Comparison of ENCODE assay signal across 21 cellular contexts in genomic region chr12:124188059-124188458, GRCh38.
DNase-seq lines count a peak whose midpoint lies in the region; FAIRE-seq and TF ChIP-seq lines count a peak whose summit lies in the region.
"Had no signal": no experiment of that assay in that cellular context is flagged by ENCODE, and none has a peak within 500 bp of the region (broad histone marks: within the 10 kb centered on the region; RNA-seq: fewer than 3 reads in every experiment).

No MANE protein-coding gene starts in this region.

- H3K27ac Mint-ChIP-seq in neural progenitor cell = peak overlapping the region; percentile 46
- H3K27ac Mint-ChIP-seq: activated CD4-positive, alpha-beta memory T cell treated with anti-CD3 and anti-CD28 coated beads for 36 hours; activated naive CD4-positive, alpha-beta T cell treated with anti-CD3 and anti-CD28 coated beads, Interleukin-2, amount 50 U/mL, for 24 hours; CD4-positive, CD25-positive, alpha-beta regulatory T cell; dendritic cell treated with granulocyte-macrophage colony-stimulating factor and Interleukin-4, amounts not matched to agents 40 ng/mL and 50 ng/mL, for 4 days; natural killer cell; T-cell had no signal

- H3K14ac ChIP-seq in H1 (ENCODE audit: insufficient read length) = no peak overlapping the region

- H3K9ac ChIP-seq in H1 (replicated peaks in 1 of 4; ENCODE audit: extremely low read depth in 1 of 4, low read depth in 3 of 4, low read length in 3 of 4) = no peak overlapping the region
- H3K9ac ChIP-seq in neural progenitor cell = no peak overlapping the region

- H2BK5ac ChIP-seq in H1 (ENCODE audit: low read depth, low read length) = no peak overlapping the region

- peaks cover 2% of the 10 kb centered on the region for H3K36me3 Mint-ChIP-seq in neural progenitor cell
- H3K36me3 Mint-ChIP-seq: activated CD4-positive, alpha-beta memory T cell treated with anti-CD3 and anti-CD28 coated beads for 36 hours; activated naive CD4-positive, alpha-beta T cell treated with anti-CD3 and anti-CD28 coated beads, Interleukin-2, amount 50 U/mL, for 24 hours; CD4-positive, CD25-positive, alpha-beta regulatory T cell; natural killer cell; T-cell had no signal

- H2AFZ ChIP-seq in H1 (ENCODE audit: low read length) (no peak overlapping the region; the same call in 1 of the 2 replicates), neural progenitor cell (replicated peaks) (no peak overlapping the region)

- H3K79me2 ChIP-seq in H1 (ENCODE audit: control insufficient read depth in 1 of 2, insufficient read depth in 2 of 2, low read length in 2 of 2) (no peaks in the 10 kb centered on the region), neural progenitor cell (ENCODE audit: low read depth) (no peaks in the 10 kb centered on the region)

- no peak overlapping the region for H4K5ac ChIP-seq in H1 (ENCODE audit: insufficient read length, low read depth, low read length)

- peak overlapping the region; percentile 41 for H4K91ac ChIP-seq in H1 (replicated peaks; ENCODE audit: insufficient read length, low read length)

- TF ChIP-seq EP300 in H1 (IDR thresholded peaks at IDR 0.05; ENCODE audit: borderline replicate concordance in 1 of 2, low read depth in 2 of 2, low read length in 2 of 2) = no peak

- peak overlapping the region; percentile 80; the same call in 1 of the 2 replicates for H2BK12ac ChIP-seq in H1 (ENCODE audit: low read depth, low read length)

- H3F3A ChIP-seq in neural progenitor cell (ENCODE audit: low read depth) = peaks cover 14% of the 10 kb centered on the region

- peaks cover 55% of the 10 kb centered on the region for H3K4me1 Mint-ChIP-seq in neural progenitor cell
- H3K4me1 Mint-ChIP-seq: activated naive CD4-positive, alpha-beta T cell treated with anti-CD3 and anti-CD28 coated beads, Interleukin-2, amount 50 U/mL, for 24 hours; CD4-positive, CD25-positive, alpha-beta regulatory T cell; natural killer cell; T-cell had no signal

- H2AK5ac ChIP-seq in H1 (ENCODE audit: low read depth, low read length) = 0 out of 2 replicates have a peak overlapping the region, but pooled peaks have one; percentile 39

- H3K23me2 ChIP-seq in H1 (ENCODE audit: low read depth, low read length) = no peaks in the 10 kb centered on the region

- H3K4me1 ChIP-seq in H1 (replicated peaks in 1 of 4; ENCODE audit: control insufficient read depth in 3 of 4, insufficient read depth in 4 of 4, low read length in 3 of 4) = peaks cover 0 to 11% (median 0%) of the 10 kb centered on the region in 4 experiments; a peak in 4 of 7 replicates
- peaks cover 23% of the 10 kb centered on the region for H3K4me1 ChIP-seq in neural progenitor cell

- H3K4ac ChIP-seq in H1 (replicated peaks; ENCODE audit: insufficient read length, low read depth, low read length) = no peak overlapping the region

- H4K20me1 ChIP-seq in H1 (replicated peaks in 1 of 2; ENCODE audit: control insufficient read depth in 1 of 2, insufficient read depth in 2 of 2, low read length in 2 of 2) (no peaks in the 10 kb centered on the region), neural progenitor cell (ENCODE audit: low read depth) (no peaks in the 10 kb centered on the region)

- no peak overlapping the region for H2BK15ac ChIP-seq in H1 (ENCODE audit: low read length)

- no peak overlapping the region for H2BK20ac ChIP-seq in H1 (ENCODE audit: low read length)

- H3K36me3 ChIP-seq in H1 (ENCODE audit: control insufficient read depth in 2 of 4, insufficient read depth in 4 of 4, low read length in 3 of 4) (no peaks in the 10 kb centered on the region), neural progenitor cell (no peaks in the 10 kb centered on the region)
- H3K36me3 ChIP-seq: esophagus squamous epithelium, lower lobe of right lung, thyroid gland had no signal

- H3K9me3 Mint-ChIP-seq in neural progenitor cell = peaks cover 3% of the 10 kb centered on the region
- H3K9me3 Mint-ChIP-seq: activated CD4-positive, alpha-beta memory T cell treated with anti-CD3 and anti-CD28 coated beads for 36 hours; activated naive CD4-positive, alpha-beta T cell treated with anti-CD3 and anti-CD28 coated beads, Interleukin-2, amount 50 U/mL, for 24 hours; activated T-cell treated with anti-CD3 and anti-CD28 coated beads, Interleukin-2, amount 50 U/mL, for 4 hours; dendritic cell treated with granulocyte-macrophage colony-stimulating factor and Interleukin-4, amounts not matched to agents 40 ng/mL and 50 ng/mL, for 4 days; natural killer cell; T-cell had no signal

- no peak for FAIRE-seq in H1 (lab: Jason Lieb, UNC)

- H3K4me2 ChIP-seq in H1 (ENCODE audit: insufficient read depth in 1 of 2, low read depth in 2 of 2, low read length in 2 of 2) (no peak overlapping the region), neural progenitor cell (no peak overlapping the region)

- H3K18ac ChIP-seq in H1 (ENCODE audit: extremely low read depth, low read length) = no peak overlapping the region

- no peak overlapping the region for H3K4me3 ChIP-seq in H1 (ENCODE audit: extremely low read depth in 1 of 4, insufficient read depth in 2 of 4, low read depth in 3 of 4, low read length in 4 of 4)
- H3K4me3 ChIP-seq in neural progenitor cell = no peak overlapping the region
- H3K4me3 ChIP-seq: body of pancreas, esophagus squamous epithelium, lower lobe of right lung, thyroid gland had no signal

- H3K27me3 ChIP-seq in H1 (replicated peaks in 1 of 4; ENCODE audit: control insufficient read depth in 3 of 4, extremely low read depth in 1 of 4, insufficient read depth in 3 of 4, low read length in 3 of 4) (no peaks in the 10 kb centered on the region), neural progenitor cell (no peaks in the 10 kb centered on the region)
- H3K27me3 ChIP-seq: body of pancreas, esophagus squamous epithelium, thyroid gland had no signal

- no peak overlapping the region for H3K4me3 Mint-ChIP-seq in neural progenitor cell
- H3K4me3 Mint-ChIP-seq: activated CD4-positive, alpha-beta memory T cell treated with anti-CD3 and anti-CD28 coated beads for 36 hours; activated naive CD4-positive, alpha-beta T cell treated with anti-CD3 and anti-CD28 coated beads, Interleukin-2, amount 50 U/mL, for 24 hours; activated T-cell treated with anti-CD3 and anti-CD28 coated beads, Interleukin-2, amount 50 U/mL, for 4 hours; CD4-positive, CD25-positive, alpha-beta regulatory T cell; dendritic cell treated with granulocyte-macrophage colony-stimulating factor and Interleukin-4, amounts not matched to agents 40 ng/mL and 50 ng/mL, for 4 days; natural killer cell; T-cell had no signal

- 85% methylated on average over 8 of the region's 10 CpGs; no CpG with 5 or more reads in 1 of the 2 experiments for WGBS in H1 (ENCODE audit: extremely low coverage in 1 of 2, insufficient coverage in 1 of 2, insufficient read length in 1 of 2, insufficient replicate concordance in 2 of 2, low coverage in 1 of 2, low lambda C conversion rate in 2 of 2, missing lambda C conversion rate in 1 of 2), 2 experiments

- H2BK120ac ChIP-seq in H1 (replicated peaks; ENCODE audit: low read depth, low read length) = no peak overlapping the region

- CTCF ChIA-PET in H1 (lab: Charles Lee; ENCODE audit: partially characterized antibody) (interaction anchor here (1.1 kb wide), 1 partner anchor 583 kb away, joined by 4 read pairs; no protein-coding TSS in a partner anchor), HEK293T (lab: Yijun Ruan, JAX) (interaction anchor here (0.7 kb wide), 1 partner anchor 9 kb away, joined by 4 read pairs; no protein-coding TSS in a partner anchor)

- no peak overlapping the region for H3K56ac ChIP-seq in H1 (replicated peaks; ENCODE audit: insufficient read length, low read depth, low read length)

- H3K27me3 Mint-ChIP-seq in neural progenitor cell (ENCODE audit: insufficient read depth, low read depth) = peaks cover 11% of the 10 kb centered on the region
- H3K27me3 Mint-ChIP-seq: activated CD4-positive, alpha-beta memory T cell treated with anti-CD3 and anti-CD28 coated beads for 36 hours; activated naive CD4-positive, alpha-beta T cell treated with anti-CD3 and anti-CD28 coated beads, Interleukin-2, amount 50 U/mL, for 24 hours; CD4-positive, CD25-positive, alpha-beta regulatory T cell had no signal

- TF ChIP-seq RAD21 in H1 (IDR thresholded peaks at IDR 0.05 in 1 of 2, conservative IDR thresholded peaks at IDR 0.05 in 1 of 2; ENCODE audit: low read depth in 2 of 2, low read length in 2 of 2) = no peak

- no peak for TF ChIP-seq CTCF in 22Rv1 (IDR thresholded peaks at IDR 0.05)
- TF ChIP-seq CTCF in H1 (IDR thresholded peaks at IDR 0.05; ENCODE audit: control extremely low read depth in 1 of 3, insufficient read depth in 1 of 3, low read depth in 1 of 3, low read length in 3 of 3) = no peak
- no peak for TF ChIP-seq CTCF in neural progenitor cell (IDR thresholded peaks at IDR 0.05)

- no peak overlapping the region for H3K23ac ChIP-seq in H1 (ENCODE audit: insufficient read length)

- TF ChIP-seq POLR2A in H1 (IDR thresholded peaks at IDR 0.05; ENCODE audit: control extremely low read depth in 1 of 2, low read depth in 2 of 2, low read length in 2 of 2) = no peak

- H3K27ac ChIP-seq in 22Rv1 = peak overlapping the region; percentile 65
- no peak overlapping the region for H3K27ac ChIP-seq in H1 (ENCODE audit: low read depth, low read length)
- no peak overlapping the region for H3K27ac ChIP-seq in neural progenitor cell
- H3K27ac ChIP-seq: body of pancreas, esophagus squamous epithelium, lower lobe of right lung, thyroid gland had no signal

- H3K9me3 ChIP-seq in H1 (ENCODE audit: insufficient read depth in 2 of 2, low read depth in 1 of 2, low read length in 1 of 2) (no peaks in the 10 kb centered on the region), neural progenitor cell (ENCODE audit: low read depth) (no peaks in the 10 kb centered on the region)
- H3K9me3 ChIP-seq: esophagus squamous epithelium, lower lobe of right lung, thyroid gland had no signal

- DNase-seq in NCI-H69 (lab: John Stamatoyannopoulos, UW) (peak; percentile 83), H1 (ENCODE audit: low read depth in 1 of 2, low spot score in 2 of 2) (no peak), neural progenitor cell (ENCODE audit: low spot score) (no peak), kidney tubule cell (ENCODE audit: low spot score) (no peak), HEK293T (ENCODE audit: extremely low spot score) (no peak), NCI-H524 (lab: John Stamatoyannopoulos, UW) (no peak)
- no peak for DNase-seq in effector CD8-positive, alpha-beta T cell (lab: John Stamatoyannopoulos, UW)
- DNase-seq: activated CD4-positive, alpha-beta memory T cell treated with anti-CD3 and anti-CD28 coated beads for 36 hours; activated T-cell treated with anti-CD3 and anti-CD28 coated beads, Interleukin-2, amount 50 U/mL, for 4 hours; CD4-positive, CD25-positive, alpha-beta regulatory T cell; DND-41; esophagus squamous epithelium; lower lobe of right lung; natural killer cell; NK-92 treated with Interleukin-12 subunit alpha and Interleukin-12 subunit beta, amount 100 ng/mL, for 24 hours; T-cell; thyroid gland had no signal

- H3K79me1 ChIP-seq in H1 (ENCODE audit: low read depth, low read length) = no peaks in the 10 kb centered on the region

- H4K8ac ChIP-seq in H1 (ENCODE audit: extremely low read depth, insufficient read depth, low read length) = no peak overlapping the region; the same call in 1 of the 2 replicates

- POLR2A ChIA-PET in H1 (lab: Charles Lee; ENCODE audit: partially characterized antibody) (no interaction called here), HEK293T (lab: Yijun Ruan, JAX) (no interaction called here)

TF ChIP-seq in HEK293T, 16 proteins besides CTCF, POLR2A, EP300 and RAD21 (continues in another document):
- no peak for TF ChIP-seq BHLHE40 (IDR thresholded peaks at IDR 0.05; ENCODE audit: borderline replicate concordance)
